In genomic region chr18:12659904-12660605, GRCh38 we compare ENCODE assay signal across 8 cellular contexts. TPM values are rescaled to one million over a fixed set of nuclear protein-coding genes. Genes with fewer than 3 reads are reported as not detected.
DNase-seq lines count a peak whose midpoint lies in the region; ATAC-seq, FAIRE-seq and TF ChIP-seq lines count a peak whose summit lies in the region.

No MANE protein-coding gene starts in this region.

- H3K9ac ChIP-seq in kidney (ENCODE audit: low read length in 2 of 2) = no peak overlapping the region

- no peaks in the 10 kb centered on the region for H3K9me3 ChIP-seq in kidney (ENCODE audit: control insufficient read depth in 1 of 2, low read length in 2 of 2)

- H3K27ac ChIP-seq in kidney (ENCODE audit: low read depth in 2 of 2, low read length in 2 of 2) = no peak overlapping the region

- no peak for ATAC-seq in stimulated activated naive CD8-positive, alpha-beta T cell treated with anti-CD3 and anti-CD28 coated beads, Interleukin-15, Interleukin-2, amounts not matched to agents 100 U/mL and 50 U/mL, for 24 hours
- no peak for ATAC-seq in GM21786 (IDR thresholded peaks at IDR 0.05; ENCODE audit: unreplicated experiment)

- no peak overlapping the region for H3K4me3 ChIP-seq in astrocyte of the cerebellum (ENCODE audit: low read depth, low read length)
- H3K4me3 ChIP-seq in kidney (ENCODE audit: low read length in 2 of 2) = no peak overlapping the region

- peak; percentile 77 for FAIRE-seq in RCC 7860 (lab: Jason Lieb, UNC)
- peak; percentile 96 for FAIRE-seq in kidney (lab: Jason Lieb, UNC)

- peak; percentile 88 for TF ChIP-seq CTCF in astrocyte of the cerebellum (IDR thresholded peaks at IDR 0.05; ENCODE audit: low read depth, low read length, missing control alignments)
- peak; percentile 86 for TF ChIP-seq CTCF in kidney (IDR thresholded peaks at IDR 0.05; ENCODE audit: borderline replicate concordance, extremely low read depth, insufficient read depth)

- H3K4me1 ChIP-seq in kidney (ENCODE audit: control insufficient read depth in 1 of 2, insufficient read depth in 1 of 2, low read depth in 1 of 2, low read length in 2 of 2) = no peaks in the 10 kb centered on the region

- DNase-seq in DMS 273 (lab: John Stamatoyannopoulos, UW; ENCODE audit: unreplicated experiment) = peak; percentile 72
- no peak for DNase-seq in DMS 273 treated with DMSO at 0.1 percent for 48 hours (lab: John Stamatoyannopoulos, UW)
- peak; percentile 84 for DNase-seq in HT-29 (ENCODE audit: low spot score)
- DNase-seq in RCC 7860 (ENCODE audit: low spot score) = peak; percentile 44
- peak; percentile 52 for DNase-seq in astrocyte of the cerebellum (ENCODE audit: low read depth)
- no peak for DNase-seq in kidney
- peak; percentile 35 for DNase-seq in stimulated activated naive CD8-positive, alpha-beta T cell treated with anti-CD3 and anti-CD28 coated beads, Interleukin-15, Interleukin-2, amounts not matched to agents 100 U/mL and 50 U/mL, for 24 hours

- intact Hi-C loops in kidney (cut with DNase I) = loop anchor here (5.0 kb wide), 1 partner anchor 268 kb away; no protein-coding TSS in a partner anchor

- no peaks in the 10 kb centered on the region for H3K36me3 ChIP-seq in kidney (ENCODE audit: control insufficient read depth in 1 of 2, insufficient read depth in 2 of 2, low read length in 2 of 2)

- in situ Hi-C loops in astrocyte of the cerebellum (cut with HindIII; ENCODE audit: low sequenced_read_pairs) = no loop called here

RNA-seq across cellular contexts. Expression of gene SPIRE1, which starts 2.1 kb away (rescaled TPM):
- total RNA-seq in HT-29 (2014; rRNA removed; shearing (Covaris generic)) = 2.5 and 3.2 TPM in 2 replicates
- total RNA-seq in kidney = 35.1 TPM
- 12.3 TPM for polyA plus RNA-seq in kidney (ENCODE audit: insufficient read depth, low read depth, low replicate concordance)

RNA-seq across cellular contexts. Expression of gene CEP76, which starts 42.5 kb away (rescaled TPM):
- 31.3 and 40.4 TPM in 2 replicates for total RNA-seq in HT-29 (2014; rRNA removed; shearing (Covaris generic))
- total RNA-seq in kidney = 5.3 TPM
- 2.0 TPM for polyA plus RNA-seq in kidney (ENCODE audit: insufficient read depth, low read depth, low replicate concordance)

RNA-seq across cellular contexts. Expression of gene PSMG2, which starts 42.8 kb away (rescaled TPM):
- 55.7 and 84.8 TPM in 2 replicates for total RNA-seq in HT-29 (2014; rRNA removed; shearing (Covaris generic))
- total RNA-seq in kidney = 66.2 TPM
- 108 TPM for polyA plus RNA-seq in kidney (ENCODE audit: insufficient read depth, low read depth, low replicate concordance)

Comparison
In these comparisons a context has a peak if more than half of its experiments do, and no peak if none do; other contexts are left out.
1. DNase-seq: peak in DMS 273 (single experiment), HT-29 (single experiment), RCC 7860 (single experiment), astrocyte of the cerebellum (single experiment) and stimulated activated naive CD8-positive, alpha-beta T cell treated with anti-CD3 and anti-CD28 coated beads, Interleukin-15, Interleukin-2, amounts not matched to agents 100 U/mL and 50 U/mL, for 24 hours (single experiment); none in DMS 273 treated with DMSO at 0.1 percent for 48 hours (single experiment) and kidney (single experiment).